In genomic region chr12:15789215-15790171, GRCh38 we compare ENCODE assay signal across 8 cellular contexts. TPM values are rescaled to one million over a fixed set of nuclear protein-coding genes. Genes with fewer than 3 reads are reported as not detected.
DNase-seq lines count a peak whose midpoint lies in the region; ATAC-seq and TF ChIP-seq lines count a peak whose summit lies in the region.

EPS8 (minus strand) TSS chr12:15789388; CDS start chr12:15682951, 106,437 bp downstream.

- H3K4me1 ChIP-seq in ectodermal cell (ENCODE audit: control insufficient read depth, insufficient read depth, low read length) (peaks cover 5% of the 10 kb centered on the region), lower lobe of right lung (no peaks in the 10 kb centered on the region)

- H3K4me3 ChIP-seq in ectodermal cell (ENCODE audit: insufficient read depth, low read depth, low read length) (peak within 1 kb of the TSS; percentile 68), lower lobe of right lung (peak within 1 kb of the TSS; percentile 87)

- H3K36me3 ChIP-seq in ectodermal cell (ENCODE audit: control insufficient read depth, insufficient read depth, low read length) (no peaks in the 10 kb centered on the region), lower lobe of right lung (no peaks in the 10 kb centered on the region)

- DNase-seq in CD14-positive monocyte (ENCODE audit: low spot score) (peak; percentile 87), NCI-H748 treated with DMSO at 0.1 percent for 48 hours (lab: John Stamatoyannopoulos, UW) (peak; percentile 27), lower lobe of right lung (peak; percentile 94)
- peak; percentile 87 for DNase-seq in activated CD8-positive, alpha-beta T cell treated with anti-CD3 and anti-CD28 coated beads for 36 hours
- peak; percentile 66 to 78 (median 73) for DNase-seq in stimulated activated CD4-positive, alpha-beta T cell treated with anti-CD3 and anti-CD28 coated beads, TNF-alpha, amount 100 ng/mL, for 1 hour (ENCODE audit: low read depth in 3 of 3, low spot score in 1 of 3)

- peak within 1 kb of the TSS in 5 of 7 donors; percentile 1 to 88 (median 63) for H3K27ac Mint-ChIP-seq in CD14-positive monocyte
- H3K27ac Mint-ChIP-seq in activated CD8-positive, alpha-beta T cell treated with anti-CD3 and anti-CD28 coated beads for 36 hours: peak within 1 kb of the TSS; percentile 25

- ATAC-seq in GM19397 (IDR thresholded peaks at IDR 0.05; ENCODE audit: unreplicated experiment) (peak; percentile 89), HG03558 (IDR thresholded peaks at IDR 0.05; ENCODE audit: extremely low read depth, unreplicated experiment) (peak; percentile 80), lower lobe of right lung (peak; percentile 98)
- peak; percentile 97 for ATAC-seq in activated CD8-positive, alpha-beta T cell treated with anti-CD3 and anti-CD28 coated beads for 36 hours

- H3K9me3 ChIP-seq in ectodermal cell (ENCODE audit: control insufficient read depth, low read length) (no peaks in the 10 kb centered on the region), lower lobe of right lung (no peaks in the 10 kb centered on the region)

- peaks cover 48% of the 10 kb centered on the region for H3K27me3 ChIP-seq in ectodermal cell (ENCODE audit: control insufficient read depth, insufficient read depth, low read length, poor library complexity, severe bottlenecking)
- H3K27me3 ChIP-seq in lower lobe of right lung (ENCODE audit: low read depth): no peaks in the 10 kb centered on the region

- POLR2A ChIA-PET in activated CD8-positive, alpha-beta T cell treated with anti-CD3 and anti-CD28 coated beads for 36 hours (lab: Charles Lee): interaction anchor here (0.7 to 1.5 kb wide), 5 partner anchors 9 to 215 kb away, joined by 3 to 4 read pairs (median 3); partner anchors contain the start of gene STRAP

- peaks cover 34 to 51% (median 45%) of the 10 kb centered on the region in 3 donors for H3K27me3 Mint-ChIP-seq in CD14-positive monocyte (ENCODE audit: low read depth in 3 of 3)
- peaks cover 36% of the 10 kb centered on the region for H3K27me3 Mint-ChIP-seq in activated CD8-positive, alpha-beta T cell treated with anti-CD3 and anti-CD28 coated beads for 36 hours

- H3K27ac ChIP-seq in ectodermal cell (ENCODE audit: insufficient read depth, low read depth, low read length, poor library complexity, severe bottlenecking): no peak within 1 kb of the TSS
- H3K27ac ChIP-seq in lower lobe of right lung: peak within 1 kb of the TSS; percentile 91

- H3K36me3 Mint-ChIP-seq in CD14-positive monocyte: peaks cover 6 to 8% of the 10 kb centered on the region in 2 donors
- no peaks in the 10 kb centered on the region for H3K36me3 Mint-ChIP-seq in activated CD8-positive, alpha-beta T cell treated with anti-CD3 and anti-CD28 coated beads for 36 hours (ENCODE audit: low read depth)

- H3K4me1 Mint-ChIP-seq in CD14-positive monocyte: peaks cover 15% of the 10 kb centered on the region
- peaks cover 16% of the 10 kb centered on the region for H3K4me1 Mint-ChIP-seq in activated CD8-positive, alpha-beta T cell treated with anti-CD3 and anti-CD28 coated beads for 36 hours (ENCODE audit: low read depth)

- TF ChIP-seq CTCF in CD14-positive monocyte (IDR thresholded peaks at IDR 0.05): no peak
- TF ChIP-seq CTCF in activated CD8-positive, alpha-beta T cell treated with anti-CD3 and anti-CD28 coated beads for 36 hours (IDR thresholded peaks at IDR 0.05): no peak
- no peak for TF ChIP-seq CTCF in lower lobe of right lung (IDR thresholded peaks at IDR 0.05)

- CTCF ChIA-PET in activated CD8-positive, alpha-beta T cell treated with anti-CD3 and anti-CD28 coated beads for 36 hours (lab: Charles Lee): interaction anchor here (0.6 to 2.7 kb wide), 9 partner anchors 9 to 252 kb away, joined by 3 to 12 read pairs (median 4); no protein-coding TSS in a partner anchor

- 2% methylated on average over 85 of the region's 85 CpGs for WGBS in ectodermal cell, 2 experiments

- peak within 1 kb of the TSS; percentile 97 to 98 for H3K4me3 Mint-ChIP-seq in CD14-positive monocyte
- peak within 1 kb of the TSS; percentile 77 for H3K4me3 Mint-ChIP-seq in activated CD8-positive, alpha-beta T cell treated with anti-CD3 and anti-CD28 coated beads for 36 hours

- intact Hi-C loops in CD14-positive monocyte (cut with micrococcal nuclease) (loop anchor here in 1 of 2 donors (10.0 kb wide), 1 partner anchor 95 kb away; no protein-coding TSS in a partner anchor), lower lobe of right lung (cut with DNase I) (no loop called here)
- intact Hi-C loops in activated CD8-positive, alpha-beta T cell treated with anti-CD3 and anti-CD28 coated beads for 36 hours (cut with micrococcal nuclease): loop anchor here (5.0 kb wide), 1 partner anchor 197 kb away; no protein-coding TSS in a partner anchor

- peaks cover 0 to 8% (median 5%) of the 10 kb centered on the region in 7 donors for H3K9me3 Mint-ChIP-seq in CD14-positive monocyte
- no peaks in the 10 kb centered on the region for H3K9me3 Mint-ChIP-seq in activated CD8-positive, alpha-beta T cell treated with anti-CD3 and anti-CD28 coated beads for 36 hours

RNA-seq across cellular contexts. Expression of gene EPS8, which starts in this region (rescaled TPM):
- polyA plus RNA-seq in CD14-positive monocyte: 1 to 10 TPM; 4.3 to 4.8 TPM
- 1 to 10 TPM; 1.8 to 2.3 TPM for total RNA-seq in activated CD8-positive, alpha-beta T cell treated with anti-CD3 and anti-CD28 coated beads for 36 hours
- polyA plus RNA-seq in ectodermal cell (2013, experiment 1 of 4): 11.3 TPM
- polyA plus RNA-seq in ectodermal cell (2013, experiment 2 of 4): 7.6 TPM
- polyA plus RNA-seq in ectodermal cell (2013, experiment 3 of 4): 8.6 TPM
- 12.8 TPM for polyA plus RNA-seq in ectodermal cell (2013, experiment 4 of 4)
- total RNA-seq in lower lobe of right lung: 72.8 TPM

Comparison
In these comparisons a context has a peak if more than half of its experiments do, and no peak if none do; other contexts are left out.
1. RNA of gene EPS8 (total RNA-seq): 72.8 TPM in lower lobe of right lung (single experiment); 1.8 to 2.3 TPM in activated CD8-positive, alpha-beta T cell treated with anti-CD3 and anti-CD28 coated beads for 36 hours; every median in the first group is over 10 times any median in the second.
2. DNase-seq: peak in every context shown above with its lines; median percentile 94 in lower lobe of right lung; 87 in CD14-positive monocyte; 87 in activated CD8-positive, alpha-beta T cell treated with anti-CD3 and anti-CD28 coated beads for 36 hours; 73 in stimulated activated CD4-positive, alpha-beta T cell treated with anti-CD3 and anti-CD28 coated beads, TNF-alpha, amount 100 ng/mL, for 1 hour; 27 in NCI-H748 treated with DMSO at 0.1 percent for 48 hours.
3. Peak in every context shown above with its lines, with median percentiles within 50 percentile points of each other: ATAC-seq.